ENCODE assay signal across 28 cellular contexts in the genomic region with DNA sequence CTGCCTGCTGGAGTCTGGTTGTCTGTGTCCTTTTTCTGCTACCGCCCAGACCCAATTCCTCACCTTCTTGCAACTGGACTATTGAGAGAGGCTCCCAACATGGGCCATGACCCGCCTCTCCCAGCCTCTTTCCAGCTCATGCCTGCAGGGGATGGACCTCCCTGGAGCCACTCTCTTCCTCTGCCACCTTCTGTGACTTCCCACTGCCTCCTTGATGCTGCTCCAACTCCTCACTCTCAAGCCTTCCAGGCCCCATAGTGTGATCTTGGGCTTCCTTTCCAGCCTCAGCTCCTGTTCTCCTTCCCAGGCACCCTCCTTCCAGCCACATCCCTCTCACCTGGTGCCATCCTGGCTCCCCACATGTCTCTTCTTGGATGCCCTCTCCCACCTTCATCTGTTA. TPM values are rescaled to one million over a fixed set of nuclear protein-coding genes. Genes with fewer than 3 reads are reported as not detected.
DNase-seq lines count a peak whose midpoint lies in the region; ATAC-seq and TF ChIP-seq lines count a peak whose summit lies in the region.
"Had no signal": no experiment of that assay in that cellular context is flagged by ENCODE, and none has a peak within 500 bp of the region (broad histone marks: within the 10 kb centered on the region; RNA-seq: fewer than 3 reads in every experiment).

No MANE protein-coding gene starts in this region.

- intact Hi-C loops in activated B cell treated with CpG ODN at 0.5 μM for 24 hours (cut with micrococcal nuclease), result no loop called here
- intact Hi-C loops in Right ventricle myocardium superior (cut with DNase I), result no loop called here

- CTCF ChIA-PET in activated B cell treated with CpG ODN at 0.5 μM for 24 hours (lab: Charles Lee), result no interaction called here

- POLR2A ChIA-PET in activated B cell treated with CpG ODN at 0.5 μM for 24 hours (lab: Charles Lee), result interaction anchor here (0.7 to 1.0 kb wide), 2 partner anchors 13 to 86 kb away, joined by 3 to 4 read pairs; partner anchors contain the start of gene DCTPP1
- POLR2A ChIA-PET in naive thymus-derived CD8-positive, alpha-beta T cell (lab: Charles Lee), result interaction anchor here (0.7 kb wide), 1 partner anchor 208 kb away, joined by 4 read pairs; no protein-coding TSS in a partner anchor

- H3K27ac Mint-ChIP-seq in activated naive CD4-positive, alpha-beta T cell treated with anti-CD3 and anti-CD28 coated beads, Interleukin-2, amount 50 U/mL, for 24 hours, result peak overlapping the region; percentile 79
- peak overlapping the region; percentile 6 for H3K27ac Mint-ChIP-seq in activated B cell treated with CpG ODN at 0.5 μM for 24 hours
- peak overlapping the region in 8 of 10 donors; percentile 19 to 93 (median 62) for H3K27ac Mint-ChIP-seq in naive thymus-derived CD8-positive, alpha-beta T cell
- H3K27ac Mint-ChIP-seq: activated T-cell treated with anti-CD3 and anti-CD28 coated beads, Interleukin-2, amount 50 U/mL, for 72 hours had no signal

- H3K36me3 Mint-ChIP-seq in activated naive CD4-positive, alpha-beta T cell treated with anti-CD3 and anti-CD28 coated beads, Interleukin-2, amount 50 U/mL, for 24 hours, result peaks cover 40% of the 10 kb centered on the region
- peaks cover 87% of the 10 kb centered on the region for H3K36me3 Mint-ChIP-seq in activated B cell treated with CpG ODN at 0.5 μM for 24 hours (ENCODE audit: low read depth)
- peaks cover 0 to 99% (median 38%) of the 10 kb centered on the region in 3 donors for H3K36me3 Mint-ChIP-seq in naive thymus-derived CD8-positive, alpha-beta T cell

- H3K4me1 Mint-ChIP-seq in activated naive CD4-positive, alpha-beta T cell treated with anti-CD3 and anti-CD28 coated beads, Interleukin-2, amount 50 U/mL, for 24 hours, result peaks cover 4% of the 10 kb centered on the region
- no peaks in the 10 kb centered on the region for H3K4me1 Mint-ChIP-seq in activated B cell treated with CpG ODN at 0.5 μM for 24 hours
- peaks cover 16 to 37% (median 26%) of the 10 kb centered on the region in 4 donors for H3K4me1 Mint-ChIP-seq in naive thymus-derived CD8-positive, alpha-beta T cell

- no peak for TF ChIP-seq CTCF in activated B cell treated with CpG ODN at 0.5 μM for 24 hours (IDR thresholded peaks at IDR 0.05)

- DNase-seq in activated naive CD4-positive, alpha-beta T cell (lab: John Stamatoyannopoulos, UW), result no peak
- no peak for DNase-seq in activated B cell treated with CpG ODN at 0.5 μM for 24 hours
- DNase-seq in naive thymus-derived CD8-positive, alpha-beta T cell, result peak in 1 of 10 donors; percentile 34
- DNase-seq in SKM-1 treated with dmso at 0.1 percent for 144 hours (lab: John Stamatoyannopoulos, UW; ENCODE audit: unreplicated experiment), result no peak
- DNase-seq in Right ventricle myocardium superior, result no peak
- DNase-seq in NCI-H1436 (lab: John Stamatoyannopoulos, UW), result no peak
- DNase-seq: activated CD4-positive, CD25-positive, alpha-beta regulatory T cell treated with anti-CD3 and anti-CD28 coated beads, Interleukin-2, amount 50 U/mL, for 72 hours; activated naive CD4-positive, alpha-beta T cell treated with anti-CD3 and anti-CD28 coated beads, Interleukin-2, amount 50 U/mL, for 16 hours; activated T-cell treated with anti-CD3 and anti-CD28 coated beads, Interleukin-2, amount 50 U/mL, for 72 hours; aorta; colonic mucosa; COR-L47; effector CD4-positive, alpha-beta T cell; gastrocnemius medialis; H7; Kasumi-1; NCI-H1417 treated with DMSO at 0.1 percent for 48 hours; NCI-H2081; NCI-H226; NCI-H526 treated with DMSO at 0.1 percent for 48 hours; ovary; PC-3; SK-N-SH; stimulated activated naive CD4-positive, alpha-beta T cell; T-helper 2 cell; uterus had no signal

- no peaks in the 10 kb centered on the region for H3K27me3 Mint-ChIP-seq in activated naive CD4-positive, alpha-beta T cell treated with anti-CD3 and anti-CD28 coated beads, Interleukin-2, amount 50 U/mL, for 24 hours
- no peaks in the 10 kb centered on the region for H3K27me3 Mint-ChIP-seq in activated B cell treated with CpG ODN at 0.5 μM for 24 hours
- no peaks in the 10 kb centered on the region for H3K27me3 Mint-ChIP-seq in naive thymus-derived CD8-positive, alpha-beta T cell

- ATAC-seq in activated B cell treated with CpG ODN at 0.5 μM for 24 hours (ENCODE audit: low read depth) (no peak), Right ventricle myocardium superior (ENCODE audit: poor library complexity) (no peak)
- ATAC-seq in naive thymus-derived CD8-positive, alpha-beta T cell, result no peak
- ATAC-seq: activated T-cell treated with anti-CD3 and anti-CD28 coated beads, Interleukin-2, amount 50 U/mL, for 72 hours; gastrocnemius medialis; PC-3 had no signal

- H3K9me3 Mint-ChIP-seq in activated naive CD4-positive, alpha-beta T cell treated with anti-CD3 and anti-CD28 coated beads, Interleukin-2, amount 50 U/mL, for 24 hours, result no peaks in the 10 kb centered on the region
- H3K9me3 Mint-ChIP-seq in activated B cell treated with CpG ODN at 0.5 μM for 24 hours, result no peaks in the 10 kb centered on the region
- H3K9me3 Mint-ChIP-seq in naive thymus-derived CD8-positive, alpha-beta T cell, result no peaks in the 10 kb centered on the region
- H3K9me3 Mint-ChIP-seq: activated T-cell treated with anti-CD3 and anti-CD28 coated beads, Interleukin-2, amount 50 U/mL, for 72 hours had no signal

- H3K4me3 Mint-ChIP-seq in activated naive CD4-positive, alpha-beta T cell treated with anti-CD3 and anti-CD28 coated beads, Interleukin-2, amount 50 U/mL, for 24 hours, result no peak overlapping the region
- no peak overlapping the region for H3K4me3 Mint-ChIP-seq in activated B cell treated with CpG ODN at 0.5 μM for 24 hours
- H3K4me3 Mint-ChIP-seq in naive thymus-derived CD8-positive, alpha-beta T cell, result no peak overlapping the region
- H3K4me3 Mint-ChIP-seq: activated T-cell treated with anti-CD3 and anti-CD28 coated beads, Interleukin-2, amount 50 U/mL, for 72 hours had no signal

RNA-seq across cellular contexts. Expression of gene ZNF768, which starts 11.1 kb away (rescaled TPM):
- total RNA-seq in activated B cell treated with CpG ODN at 0.5 μM for 24 hours (29.2 and 30.7 TPM in 2 replicates), Right ventricle myocardium superior (71.7 TPM)
- 1 to 10 TPM; 8.3 to 8.5 TPM for total RNA-seq in naive thymus-derived CD8-positive, alpha-beta T cell
- polyA plus RNA-seq in naive thymus-derived CD8-positive, alpha-beta T cell, result 1 to 10 TPM; 1.1 to 2.1 (median 1.5) TPM

RNA-seq across cellular contexts. Expression of gene ZNF747, which starts 19.4 kb away (rescaled TPM):
- 16.3 and 21.6 TPM in 2 replicates for total RNA-seq in activated B cell treated with CpG ODN at 0.5 μM for 24 hours
- 10 to 100 TPM; 21.8 to 21.9 TPM for total RNA-seq in naive thymus-derived CD8-positive, alpha-beta T cell
- 10 to 100 TPM in 2 of 3 donors, 1 to 10 TPM in 1; 9.5 to 12.0 (median 11.4) TPM for polyA plus RNA-seq in naive thymus-derived CD8-positive, alpha-beta T cell
- total RNA-seq in Right ventricle myocardium superior, result 8.0 TPM

RNA-seq across cellular contexts. Expression of gene ITGAL, which starts 42.7 kb away (rescaled TPM):
- 216 and 240 TPM in 2 replicates for total RNA-seq in activated B cell treated with CpG ODN at 0.5 μM for 24 hours
- total RNA-seq in naive thymus-derived CD8-positive, alpha-beta T cell, result 100 to 1,000 TPM; 334 to 339 TPM
- polyA plus RNA-seq in naive thymus-derived CD8-positive, alpha-beta T cell, result 100 to 1,000 TPM; 121 to 157 (median 124) TPM
- 1.5 TPM for total RNA-seq in Right ventricle myocardium superior
- total RNA-seq: fibroblast of lung, PC-3 had no signal
- polyA plus RNA-seq: fibroblast of lung had no signal

RNA-seq across cellular contexts. Expression of gene ZNF764, which starts 42.9 kb away (rescaled TPM):
- total RNA-seq in activated B cell treated with CpG ODN at 0.5 μM for 24 hours (16.1 and 19.2 TPM in 2 replicates), Right ventricle myocardium superior (8.0 TPM)
- 10 to 100 TPM; 18.8 to 19.3 TPM for total RNA-seq in naive thymus-derived CD8-positive, alpha-beta T cell
- polyA plus RNA-seq in naive thymus-derived CD8-positive, alpha-beta T cell, result 1 to 10 TPM; 3.6 to 6.5 (median 4.0) TPM

RNA-seq across cellular contexts. Expression of gene ZNF688, which starts 56.2 kb away (rescaled TPM):
- total RNA-seq in activated B cell treated with CpG ODN at 0.5 μM for 24 hours, result 13.9 and 14.7 TPM in 2 replicates
- 10 to 100 TPM; 19.9 to 21.2 TPM for total RNA-seq in naive thymus-derived CD8-positive, alpha-beta T cell
- 10 to 100 TPM; 21.2 to 22.0 (median 21.7) TPM for polyA plus RNA-seq in naive thymus-derived CD8-positive, alpha-beta T cell
- 12.2 TPM for total RNA-seq in Right ventricle myocardium superior

Comparison
In these comparisons a context has a peak if more than half of its experiments do, and no peak if none do; other contexts are left out.
1. H3K27ac Mint-ChIP-seq: peak in every context shown above with its lines; median percentile 79 in activated naive CD4-positive, alpha-beta T cell treated with anti-CD3 and anti-CD28 coated beads, Interleukin-2, amount 50 U/mL, for 24 hours; 62 in naive thymus-derived CD8-positive, alpha-beta T cell; 6 in activated B cell treated with CpG ODN at 0.5 μM for 24 hours.
2. RNA of gene ITGAL, which starts 42.7 kb away (total RNA-seq): 334 to 339 TPM in naive thymus-derived CD8-positive, alpha-beta T cell and 216 to 240 TPM in activated B cell treated with CpG ODN at 0.5 μM for 24 hours; 1.5 TPM in Right ventricle myocardium superior (single experiment); every median in the first group is over 10 times any median in the second.